In the genomic region with DNA sequence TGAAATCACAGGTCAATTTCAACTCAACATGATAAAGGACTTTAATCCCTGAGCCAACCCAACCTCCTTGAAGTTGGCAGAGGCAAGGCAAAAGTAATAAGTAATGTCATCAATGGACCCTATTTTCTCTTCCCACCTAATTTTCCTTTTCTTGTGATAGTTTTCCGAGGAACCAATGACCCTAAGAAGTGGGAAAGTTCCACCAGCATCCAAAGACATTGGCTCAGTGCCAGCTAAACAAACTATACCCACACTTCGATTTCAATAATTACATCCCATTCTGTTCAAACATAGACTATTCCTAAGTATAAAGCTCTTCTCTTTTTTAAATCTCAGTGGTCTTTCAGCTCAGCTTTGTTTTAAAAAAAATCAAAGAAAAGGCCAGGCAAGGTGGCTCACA, we compare ENCODE assay signal across 25 cellular contexts. TPM values are rescaled to one million over a fixed set of nuclear protein-coding genes. Genes with fewer than 3 reads are reported as not detected.
DNase-seq lines count a peak whose midpoint lies in the region; TF ChIP-seq lines count a peak whose summit lies in the region.
"Had no signal": no experiment of that assay in that cellular context is flagged by ENCODE, and none has a peak within 500 bp of the region (broad histone marks: within the 10 kb centered on the region; RNA-seq: fewer than 3 reads in every experiment).

No MANE protein-coding gene starts in this region.

- CTCF ChIA-PET in HEK293 (lab: Yijun Ruan, JAX), result interaction anchor here (0.6 to 2.2 kb wide), 5 partner anchors 23 to 1051 kb away, joined by 3 to 11 read pairs (median 4); a partner anchor contains a TSS

- DNase-seq in NCI-H748 (lab: John Stamatoyannopoulos, UW; ENCODE audit: unreplicated experiment) (peak; percentile 35), NCI-H748 treated with DMSO at 0.1 percent for 48 hours (lab: John Stamatoyannopoulos, UW) (no peak), mesothelial cell of epicardium (ENCODE audit: low spot score in 2 of 2, unreplicated experiment in 2 of 2) (no peak), activated gamma-delta T cell (lab: John Stamatoyannopoulos, UW) (no peak)
- no peak for DNase-seq in stimulated activated CD4-positive, alpha-beta T cell treated with anti-CD3 and anti-CD28 coated beads, Interleukin-1b, Interleukin-23, amount 100 ng/mL, for 48 hours
- DNase-seq: CD8-positive, alpha-beta memory T cell; GF-D8; GOT3; IMR-90; Karpas-422; NCI-H1105; NCI-H1694 treated with DMSO at 0.1 percent for 48 hours; NCI-H2081; NCI-H2171; NCI-H226; NCI-H524; NK-92 treated with Interleukin-12 subunit alpha and Interleukin-12 subunit beta, amount 100 ng/mL, for 24 hours; SHP77; T-helper 1 cell had no signal

- H3K36me3 Mint-ChIP-seq in mesothelial cell of epicardium, result no peaks in the 10 kb centered on the region
- H3K36me3 Mint-ChIP-seq: CD14-positive monocyte had no signal

- peak overlapping the region; percentile 27 for H3K27ac Mint-ChIP-seq in mesothelial cell of epicardium
- H3K27ac Mint-ChIP-seq: T-helper 2 cell treated with Interferon-gamma antibody and Interleukin-4, amounts not matched to agents 5 μg/mL and 100 μg/mL, for 36 hours had no signal

- H3K4me3 Mint-ChIP-seq in mesothelial cell of epicardium, result no peak overlapping the region
- H3K4me3 Mint-ChIP-seq: CD14-positive monocyte; CD8-positive, alpha-beta memory T cell; T-helper 2 cell treated with Interferon-gamma antibody and Interleukin-4, amounts not matched to agents 5 μg/mL and 100 μg/mL, for 36 hours had no signal

- no peaks in the 10 kb centered on the region for H3K79me2 ChIP-seq in OCI-LY1 (ENCODE audit: insufficient read depth, low read length)

- H2AFZ ChIP-seq in OCI-LY1 (ENCODE audit: low read length), result no peak overlapping the region

- no peaks in the 10 kb centered on the region for H3K9me2 ChIP-seq in OCI-LY1 (ENCODE audit: low read depth, low read length)

- 0 out of 2 replicates have a peak overlapping the region, but pooled peaks have one; percentile 59 for H3K27ac ChIP-seq in HEK293 (ENCODE audit: extremely low read depth, low read depth, low read length)
- peak overlapping the region; percentile 95 for H3K27ac ChIP-seq in OCI-LY1 (ENCODE audit: low read depth, low read length, poor library complexity, severe bottlenecking)
- H3K27ac ChIP-seq: RWPE1 had no signal

- no peaks in the 10 kb centered on the region for H3K9me3 Mint-ChIP-seq in mesothelial cell of epicardium
- H3K9me3 Mint-ChIP-seq: CD8-positive, alpha-beta memory T cell; T-helper 2 cell treated with Interferon-gamma antibody and Interleukin-4, amounts not matched to agents 5 μg/mL and 100 μg/mL, for 36 hours had no signal

- H3K4me1 Mint-ChIP-seq in mesothelial cell of epicardium, result peaks cover 46% of the 10 kb centered on the region

- H3K9me3 ChIP-seq in HEK293 (ENCODE audit: control insufficient read depth, insufficient read depth, low read depth, low read length) (no peaks in the 10 kb centered on the region), OCI-LY1 (ENCODE audit: low read length) (no peaks in the 10 kb centered on the region)
- H3K9me3 ChIP-seq: HAP-1 had no signal

- no peak overlapping the region for H3K9ac ChIP-seq in OCI-LY1 (ENCODE audit: low read length)

- no peaks in the 10 kb centered on the region for H4K20me1 ChIP-seq in OCI-LY1 (ENCODE audit: insufficient read depth, low read length)

- H3K4me3 ChIP-seq in HEK293 (ENCODE audit: low read depth, low read length) (no peak overlapping the region), OCI-LY1 (ENCODE audit: low read depth, low read length, poor library complexity, severe bottlenecking) (no peak overlapping the region)
- H3K4me3 ChIP-seq: HAP-1 had no signal

- H3K4me1 ChIP-seq in HEK293 (ENCODE audit: control insufficient read depth, insufficient read depth, low read length) (peaks cover 32% of the 10 kb centered on the region), OCI-LY1 (ENCODE audit: insufficient read depth, low read length, severe bottlenecking) (peaks cover 60% of the 10 kb centered on the region)

- H3K4me2 ChIP-seq in OCI-LY1 (ENCODE audit: low read length), result peak overlapping the region; percentile 35; the same call in 1 of the 2 replicates

- no peaks in the 10 kb centered on the region for H3K27me3 ChIP-seq in OCI-LY1 (ENCODE audit: insufficient read depth, low read length)

- POLR2A ChIA-PET in HEK293 (lab: Yijun Ruan, JAX), result interaction anchor here (1.5 to 2.3 kb wide), 4 partner anchors 8 to 480 kb away, joined by 3 to 23 read pairs (median 4); a partner anchor contains a TSS

- H3F3A ChIP-seq in OCI-LY1 (ENCODE audit: insufficient read depth, low read length), result peaks cover 11% of the 10 kb centered on the region; the same call in 1 of the 2 replicates

- TF ChIP-seq CTCF in HEK293 (tag by site-specific recombination; IDR thresholded peaks at IDR 0.05) (no peak), OCI-LY1 (IDR thresholded peaks at IDR 0.05; ENCODE audit: low read length) (no peak), mesothelial cell of epicardium (IDR thresholded peaks at IDR 0.05; ENCODE audit: unreplicated experiment) (no peak)

- H3K36me3 ChIP-seq in HEK293 (ENCODE audit: control insufficient read depth in 2 of 2, insufficient read depth in 1 of 2, low read length in 2 of 2) (no peaks in the 10 kb centered on the region), OCI-LY1 (ENCODE audit: insufficient read depth, low read length) (no peaks in the 10 kb centered on the region)
- H3K36me3 ChIP-seq: HAP-1 had no signal

- no peaks in the 10 kb centered on the region for H3K27me3 Mint-ChIP-seq in mesothelial cell of epicardium (ENCODE audit: low read depth)

TF ChIP-seq in HEK293, 187 proteins besides CTCF, POLR2A, EP300 and RAD21:
- no peak for TF ChIP-seq ZNF426 (tag by site-specific recombination; IDR thresholded peaks at IDR 0.05)
- no peak for TF ChIP-seq KLF7 (tag by site-specific recombination; IDR thresholded peaks at IDR 0.05; ENCODE audit: borderline replicate concordance)
- no peak for TF ChIP-seq ZNF2 (tag by site-specific recombination; IDR thresholded peaks at IDR 0.05)
- TF ChIP-seq ZNF585B (tag by site-specific recombination; IDR thresholded peaks at IDR 0.05), result no peak
- TF ChIP-seq ZNF354C (tag by site-specific recombination; IDR thresholded peaks at IDR 0.05; ENCODE audit: borderline replicate concordance, low read depth), result no peak
- TF ChIP-seq, protein P1, sequence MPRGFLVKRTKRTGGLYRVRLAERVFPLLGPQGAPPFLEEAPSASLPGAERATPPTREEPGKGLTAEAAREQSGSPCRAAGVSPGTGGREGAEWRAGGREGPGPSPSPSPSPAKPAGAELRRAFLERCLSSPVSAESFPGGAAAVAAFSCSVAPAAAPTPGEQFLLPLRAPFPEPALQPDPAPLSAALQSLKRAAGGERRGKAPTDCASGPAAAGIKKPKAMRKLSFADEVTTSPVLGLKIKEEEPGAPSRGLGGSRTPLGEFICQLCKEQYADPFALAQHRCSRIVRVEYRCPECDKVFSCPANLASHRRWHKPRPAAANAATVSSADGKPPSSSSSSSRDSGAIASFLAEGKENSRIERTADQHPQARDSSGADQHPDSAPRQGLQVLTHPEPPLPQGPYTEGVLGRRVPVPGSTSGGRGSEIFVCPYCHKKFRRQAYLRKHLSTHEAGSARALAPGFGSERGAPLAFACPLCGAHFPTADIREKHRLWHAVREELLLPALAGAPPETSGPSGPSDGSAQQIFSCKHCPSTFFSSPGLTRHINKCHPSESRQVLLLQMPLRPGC (tag by site-specific recombination; IDR thresholded peaks at IDR 0.05), result no peak
- TF ChIP-seq ZNF157 (tag by site-specific recombination; IDR thresholded peaks at IDR 0.05), result no peak
- TF ChIP-seq SCRT1 (tag by site-specific recombination; IDR thresholded peaks at IDR 0.05; ENCODE audit: borderline replicate concordance), result no peak
- TF ChIP-seq ZNF324 (tag by site-specific recombination; IDR thresholded peaks at IDR 0.05), result no peak
- TF ChIP-seq, protein P2, sequence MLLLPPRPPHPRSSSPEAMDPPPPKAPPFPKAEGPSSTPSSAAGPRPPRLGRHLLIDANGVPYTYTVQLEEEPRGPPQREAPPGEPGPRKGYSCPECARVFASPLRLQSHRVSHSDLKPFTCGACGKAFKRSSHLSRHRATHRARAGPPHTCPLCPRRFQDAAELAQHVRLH (tag by site-specific recombination; IDR thresholded peaks at IDR 0.05), result no peak
- TF ChIP-seq ZNF621 (tag by site-specific recombination; IDR thresholded peaks at IDR 0.05), result no peak
- no peak for TF ChIP-seq ZNF658 (tag by site-specific recombination; IDR thresholded peaks at IDR 0.05)
- TF ChIP-seq ZXDB (tag by site-specific recombination; IDR thresholded peaks at IDR 0.05), result no peak
- TF ChIP-seq ZNF768 (tag by site-specific recombination; IDR thresholded peaks at IDR 0.05), result no peak
- TF ChIP-seq GLI4 (tag by site-specific recombination; IDR thresholded peaks at IDR 0.05), result no peak
- TF ChIP-seq GLIS1 (tag by site-specific recombination; IDR thresholded peaks at IDR 0.05), result no peak
- TF ChIP-seq, protein P3, sequence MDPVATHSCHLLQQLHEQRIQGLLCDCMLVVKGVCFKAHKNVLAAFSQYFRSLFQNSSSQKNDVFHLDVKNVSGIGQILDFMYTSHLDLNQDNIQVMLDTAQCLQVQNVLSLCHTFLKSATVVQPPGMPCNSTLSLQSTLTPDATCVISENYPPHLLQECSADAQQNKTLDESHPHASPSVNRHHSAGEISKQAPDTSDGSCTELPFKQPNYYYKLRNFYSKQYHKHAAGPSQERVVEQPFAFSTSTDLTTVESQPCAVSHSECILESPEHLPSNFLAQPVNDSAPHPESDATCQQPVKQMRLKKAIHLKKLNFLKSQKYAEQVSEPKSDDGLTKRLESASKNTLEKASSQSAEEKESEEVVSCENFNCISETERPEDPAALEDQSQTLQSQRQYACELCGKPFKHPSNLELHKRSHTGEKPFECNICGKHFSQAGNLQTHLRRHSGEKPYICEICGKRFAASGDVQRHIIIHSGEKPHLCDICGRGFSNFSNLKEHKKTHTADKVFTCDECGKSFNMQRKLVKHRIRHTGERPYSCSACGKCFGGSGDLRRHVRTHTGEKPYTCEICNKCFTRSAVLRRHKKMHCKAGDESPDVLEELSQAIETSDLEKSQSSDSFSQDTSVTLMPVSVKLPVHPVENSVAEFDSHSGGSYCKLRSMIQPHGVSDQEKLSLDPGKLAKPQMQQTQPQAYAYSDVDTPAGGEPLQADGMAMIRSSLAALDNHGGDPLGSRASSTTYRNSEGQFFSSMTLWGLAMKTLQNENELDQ (tag by site-specific recombination; IDR thresholded peaks at IDR 0.05; ENCODE audit: low read depth), result no peak
- no peak for TF ChIP-seq ZNF202 (tag by site-specific recombination; IDR thresholded peaks at IDR 0.05; ENCODE audit: borderline replicate concordance)

RNA-seq across cellular contexts. Expression of a gene that starts 23.6 kb away (rescaled TPM):
- 8.5 to 10.2 TPM (median 9.7 TPM) in 3 replicates for total RNA-seq in mesothelial cell of epicardium
